ENCODE assay signal across 18 cellular contexts in genomic region chr1:234588402-234588801, GRCh38. TPM values are rescaled to one million over a fixed set of nuclear protein-coding genes. Genes with fewer than 3 reads are reported as not detected.
A peak's percentile ranks its signal among the peaks of the same experiment; 100 is the strongest.
DNase-seq lines count a peak whose midpoint lies in the region; ATAC-seq and TF ChIP-seq lines count a peak whose summit lies in the region.
"Had no signal": no experiment of that assay in that cellular context is flagged by ENCODE, and none has a peak within 500 bp of the region (broad histone marks: within the 10 kb centered on the region; RNA-seq: fewer than 3 reads in every experiment).

No MANE protein-coding gene starts in this region.

- intact Hi-C loops in tibial artery (cut with DNase I; ENCODE audit: low total_unique reads): no loop called here

- no peak for ATAC-seq in GM23338
- no peak for ATAC-seq in foreskin keratinocyte
- ATAC-seq in HG02678 (IDR thresholded peaks at IDR 0.05; ENCODE audit: unreplicated experiment): no peak
- ATAC-seq: A549 had no signal

- H4K20me1 ChIP-seq in GM23338 (replicated peaks; ENCODE audit: insufficient read depth): no peaks in the 10 kb centered on the region

- no peaks in the 10 kb centered on the region for H3K36me3 Mint-ChIP-seq in GM23338 (ENCODE audit: low read depth)

- peaks cover 8% of the 10 kb centered on the region; the same call in 1 of the 2 replicates for H3K9me2 ChIP-seq in GM23338 (ENCODE audit: insufficient read depth)

- H3K4me1 ChIP-seq in GM23338 (ENCODE audit: insufficient read depth) (no peaks in the 10 kb centered on the region), SJSA1 (replicated peaks) (peaks cover 61% of the 10 kb centered on the region), foreskin keratinocyte (peaks cover 23% of the 10 kb centered on the region), tibial artery (peaks cover 6 to 70% (median 36%) of the 10 kb centered on the region in 4 donors)

- no peaks in the 10 kb centered on the region for H3K36me3 ChIP-seq in GM23338 (ENCODE audit: insufficient read depth)
- no peaks in the 10 kb centered on the region for H3K36me3 ChIP-seq in SJSA1
- no peaks in the 10 kb centered on the region for H3K36me3 ChIP-seq in tibial artery

- no peak for TF ChIP-seq CTCF in GM23338 (conservative IDR thresholded peaks at IDR 0.05; ENCODE audit: low read depth in 2 of 2)
- no peak for TF ChIP-seq CTCF in foreskin keratinocyte (conservative IDR thresholded peaks at IDR 0.05)
- no peak for TF ChIP-seq CTCF in tibial artery (IDR thresholded peaks at IDR 0.05)

- H3K27me3 Mint-ChIP-seq in GM23338 (ENCODE audit: insufficient read depth, low read depth, poor library complexity): no peaks in the 10 kb centered on the region

- DNase-seq in GM23338 (ENCODE audit: low spot score) (no peak), SJSA1 (ENCODE audit: low read depth in 1 of 2, low spot score in 2 of 2) (no peak), foreskin keratinocyte (no peak), tibial artery (no peak), middle frontal gyrus (ENCODE audit: extremely low spot score, low spot score) (no peak), NCI-H1694 (lab: John Stamatoyannopoulos, UW) (no peak)
- DNase-seq: DMS79 treated with DMSO at 0.1 percent for 48 hours, H7, KBM-7, MM.1S, NCI-H1092 treated with DMSO at 0.1 percent for 48 hours, NCI-H146, NCI-H2029 treated with DMSO at 0.1 percent for 48 hours, NCI-H226, Right ventricle myocardium superior had no signal

- no peak overlapping the region for H3K27ac ChIP-seq in GM23338 (ENCODE audit: low read depth)
- peak overlapping the region; percentile 33 for H3K27ac ChIP-seq in SJSA1
- H3K27ac ChIP-seq in foreskin keratinocyte: peak overlapping the region; percentile 67
- peak overlapping the region; percentile 16 to 89 for H3K27ac ChIP-seq in tibial artery

- no peaks in the 10 kb centered on the region for H3K79me2 ChIP-seq in GM23338 (replicated peaks; ENCODE audit: insufficient read depth)

- H3K9me3 Mint-ChIP-seq in GM23338: no peaks in the 10 kb centered on the region

- H2AFZ ChIP-seq in GM23338: 0 out of 2 replicates have a peak overlapping the region, but pooled peaks have one; percentile 66

- no peaks in the 10 kb centered on the region for H3K4me1 Mint-ChIP-seq in GM23338

- H3K4me3 Mint-ChIP-seq in GM23338: no peak overlapping the region
- H3K4me3 Mint-ChIP-seq: B cell had no signal

- H3K9me3 ChIP-seq in SJSA1 (replicated peaks): no peaks in the 10 kb centered on the region
- no peaks in the 10 kb centered on the region for H3K9me3 ChIP-seq in tibial artery
- H3K9me3 ChIP-seq: A549 had no signal

- H3K27me3 ChIP-seq in GM23338 (ENCODE audit: insufficient read depth): no peaks in the 10 kb centered on the region
- no peaks in the 10 kb centered on the region for H3K27me3 ChIP-seq in SJSA1 (replicated peaks)
- H3K27me3 ChIP-seq in foreskin keratinocyte: no peaks in the 10 kb centered on the region
- no peaks in the 10 kb centered on the region for H3K27me3 ChIP-seq in tibial artery

- no peak overlapping the region for H3K4me2 ChIP-seq in GM23338
- H3K4me2 ChIP-seq: A549 had no signal

- no peaks in the 10 kb centered on the region for H3F3A ChIP-seq in GM23338 (replicated peaks; ENCODE audit: low read depth)

- H3K4me3 ChIP-seq in GM23338 (no peak overlapping the region), SJSA1 (no peak overlapping the region), tibial artery (no peak overlapping the region)
- H3K4me3 ChIP-seq: A549 had no signal

- H3K27ac Mint-ChIP-seq in GM23338: no peak overlapping the region
- H3K27ac Mint-ChIP-seq: B cell had no signal

TF ChIP-seq in GM23338, 12 proteins besides CTCF, POLR2A, EP300 and RAD21 (continues in another document):
- no peak for TF ChIP-seq EZH2 (IDR thresholded peaks at IDR 0.05; ENCODE audit: low read depth, unreplicated experiment)
- no peak for TF ChIP-seq ETS1 (IDR thresholded peaks at IDR 0.05)
- TF ChIP-seq REST (IDR thresholded peaks at IDR 0.05; ENCODE audit: unreplicated experiment): no peak
- TF ChIP-seq CREB1 (CRISPR knock-in tag; IDR thresholded peaks at IDR 0.05; ENCODE audit: low read depth): no peak
- TF ChIP-seq NANOG (IDR thresholded peaks at IDR 0.05; ENCODE audit: borderline replicate concordance): no peak
- TF ChIP-seq STAT1 (IDR thresholded peaks at IDR 0.05; ENCODE audit: unreplicated experiment): no peak
- no peak for TF ChIP-seq ZNF114 (CRISPR knock-in tag; IDR thresholded peaks at IDR 0.05)
- TF ChIP-seq ZNF331 (CRISPR knock-in tag; IDR thresholded peaks at IDR 0.05; ENCODE audit: low read depth): no peak

RNA-seq across cellular contexts. Expression of gene IRF2BP2, which starts 21.6 kb away (rescaled TPM):
- total RNA-seq in GM23338 (2014; rRNA removed; shearing (Covaris generic)): 62.4 and 62.9 TPM in 2 replicates
- polyA plus RNA-seq in GM23338 (2016; fragmentation: Nextera tagmentation; extraction: Ambion mirVana) (19.4 and 21.5 TPM in 2 replicates), foreskin keratinocyte (42.9 and 52.8 TPM in 2 replicates)
- 42.1 and 60.8 TPM in 2 replicates for total RNA-seq in SJSA1 (2014; rRNA removed; shearing (Covaris generic))
- 103 and 108 TPM in 2 replicates for total RNA-seq in foreskin keratinocyte
